In genomic region chr14:26261368-26262122, GRCh38 we compare ENCODE assay signal across 23 cellular contexts.
"Had no signal": no experiment of that assay in that cellular context is flagged by ENCODE, and none has a peak within 500 bp of the region (broad histone marks: within the 10 kb centered on the region; RNA-seq: fewer than 3 reads in every experiment).

No MANE protein-coding gene starts in this region.

- ATAC-seq: activated naive CD4-positive, alpha-beta T cell treated with anti-CD3 and anti-CD28 coated beads, Interleukin-2, amount 50 U/mL, for 72 hours; activated T-cell treated with anti-CD3 and anti-CD28 coated beads, Interleukin-2, amount 50 U/mL, for 72 hours; gastroesophageal sphincter; heart right ventricle; left lung; right lobe of liver; stimulated activated effector memory CD8-positive, alpha-beta T cell treated with anti-CD3 and anti-CD28 coated beads, Interleukin-12 subunit alpha, Interleukin-12 subunit beta, amount 100 ng/mL, for 72 hours had no signal

- FAIRE-seq: colon, kidney, small intestine had no signal

- H3K36me3 ChIP-seq: adrenal gland, cardiac muscle cell, gastroesophageal sphincter, heart right ventricle, left lung, prostate gland, right lobe of liver, stomach, upper lobe of left lung, WERI-Rb-1 had no signal

- H3K27ac ChIP-seq: adrenal gland, cardiac muscle cell, gastroesophageal sphincter, heart right ventricle, left lung, prostate gland, right lobe of liver, stomach, upper lobe of left lung, WERI-Rb-1 had no signal

- DNase-seq: activated CD4-positive, alpha-beta T cell treated with anti-CD3 and anti-CD28 coated beads, Interleukin-2, amount 50 U/mL, for 4 hours; activated effector memory CD4-positive, alpha-beta T cell treated with anti-CD3 and anti-CD28 coated beads, Interleukin-2, amount 50 U/mL, for 16 hours; activated T-cell treated with anti-CD3 and anti-CD28 coated beads, Interleukin-2, amount 50 U/mL, for 72 hours; adrenal gland; heart right ventricle; kidney; left lung; mammary epithelial cell; nephron progenitor cell; right lobe of liver; small intestine; stimulated activated CD4-positive, alpha-beta T cell treated with anti-CD3 and anti-CD28 coated beads, Interleukin-15, amount 100 ng/mL, for 24 hours; stimulated activated CD4-positive, alpha-beta T cell treated with anti-CD3 and anti-CD28 coated beads, Interleukin-4, amount 100 ng/mL, for 1 hour; stomach; SW 1271; upper lobe of left lung; WERI-Rb-1 had no signal

- H3K27me3 ChIP-seq: adrenal gland, cardiac muscle cell, gastroesophageal sphincter, heart right ventricle, left lung, right lobe of liver, stomach, upper lobe of left lung had no signal

- H3K4me1 ChIP-seq: adrenal gland, heart right ventricle, left lung, prostate gland, right lobe of liver, stomach, upper lobe of left lung had no signal

- H3K9me3 ChIP-seq: adrenal gland, prostate gland, right lobe of liver, upper lobe of left lung had no signal

- H3K4me3 ChIP-seq: adrenal gland, cardiac muscle cell, gastroesophageal sphincter, heart right ventricle, left lung, prostate gland, right lobe of liver, stomach, upper lobe of left lung had no signal
